18 cellular contexts compared by ENCODE assay signal in the genomic region with DNA sequence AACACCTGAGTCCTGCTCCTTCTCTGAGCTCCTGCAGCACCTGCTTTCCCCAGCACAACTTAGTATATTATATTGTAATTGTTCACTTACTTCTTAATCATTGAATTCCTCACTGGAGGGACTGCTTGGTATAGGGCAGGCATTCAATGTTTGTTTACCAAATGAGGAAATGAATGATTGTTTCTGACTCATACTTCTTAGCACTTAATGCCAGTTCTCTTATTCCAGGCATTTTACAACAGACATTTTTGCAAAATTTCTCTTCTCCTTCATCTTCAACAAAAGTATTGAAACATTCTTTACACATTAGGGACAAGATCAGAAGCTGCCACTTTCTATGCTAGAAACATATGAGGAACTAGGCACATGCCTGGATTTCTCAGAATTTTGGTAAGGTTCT.
DNase-seq lines count a peak whose midpoint lies in the region; ATAC-seq and TF ChIP-seq lines count a peak whose summit lies in the region.
"Had no signal": no experiment of that assay in that cellular context is flagged by ENCODE, and none has a peak within 500 bp of the region (broad histone marks: within the 10 kb centered on the region; RNA-seq: fewer than 3 reads in every experiment).

No MANE protein-coding gene starts in this region.

- H3K36me3 ChIP-seq in MG63 = no peaks in the 10 kb centered on the region
- H3K36me3 ChIP-seq: BLaER1 treated with 17β-estradiol and CSF1 and Interleukin-3, amounts not matched to agents 10 nM and 100 nM; colonic mucosa; stomach had no signal

- no peaks in the 10 kb centered on the region for H3K9me3 ChIP-seq in MG63
- H3K9me3 ChIP-seq: BLaER1 treated with 17β-estradiol and CSF1 and Interleukin-3, amounts not matched to agents 10 nM and 100 nM; colonic mucosa; stomach had no signal

- no peak for ATAC-seq in GM18873 (IDR thresholded peaks at IDR 0.05; ENCODE audit: low FRiP score, unreplicated experiment)
- ATAC-seq in HG03439 (IDR thresholded peaks at IDR 0.05; ENCODE audit: unreplicated experiment) = no peak
- ATAC-seq: activated CD8-positive, alpha-beta memory T cell treated with anti-CD3 and anti-CD28 coated beads, Interleukin-2, amount 10 ng/mL, durations not matched to agents 7 days and 5 days; sciatic nerve had no signal

- CTCF ChIA-PET in activated CD4-positive, alpha-beta memory T cell treated with anti-CD3 and anti-CD28 coated beads, Interleukin-2, amount 10 ng/mL, durations not matched to agents 7 days and 5 days (lab: Charles Lee) = no interaction called here

- H3K4me3 ChIP-seq in MG63 = no peak overlapping the region
- no peak overlapping the region for H3K4me3 ChIP-seq in cardiac fibroblast (replicated peaks in 1 of 2; ENCODE audit: low read depth in 2 of 2, low read length in 2 of 2)
- H3K4me3 ChIP-seq: BLaER1 treated with 17β-estradiol and CSF1 and Interleukin-3, amounts not matched to agents 10 nM and 100 nM; colonic mucosa; stomach had no signal

- H3K36me3 Mint-ChIP-seq in activated CD4-positive, alpha-beta memory T cell treated with anti-CD3 and anti-CD28 coated beads, Interleukin-2, amount 10 ng/mL, durations not matched to agents 7 days and 5 days (ENCODE audit: low read depth) = no peaks in the 10 kb centered on the region
- H3K36me3 Mint-ChIP-seq: activated CD8-positive, alpha-beta memory T cell treated with anti-CD3 and anti-CD28 coated beads, Interleukin-2, amount 10 ng/mL, durations not matched to agents 7 days and 5 days; activated naive CD4-positive, alpha-beta T cell treated with anti-CD3 and anti-CD28 coated beads, Interleukin-2, amount 50 U/mL, for 24 hours; IgD-negative memory B cell; naive B cell had no signal

- DNase-seq in DMS53 (lab: John Stamatoyannopoulos, UW) (peak; percentile 48), MG63 (peak; percentile 4), cardiac fibroblast (ENCODE audit: low read depth in 2 of 2) (peak; percentile 58 to 75), lung microvascular endothelial cell (ENCODE audit: low read depth in 2 of 2) (peak; percentile 29 to 83), SKM-1 treated with dmso at 0.1 percent for 144 hours (lab: John Stamatoyannopoulos, UW; ENCODE audit: unreplicated experiment) (no peak)
- DNase-seq in activated CD4-positive, alpha-beta memory T cell treated with anti-CD3 and anti-CD28 coated beads, Interleukin-2, amount 10 ng/mL, durations not matched to agents 7 days and 5 days = no peak
- DNase-seq: activated CD8-positive, alpha-beta memory T cell treated with anti-CD3 and anti-CD28 coated beads, Interleukin-2, amount 10 ng/mL, durations not matched to agents 7 days and 5 days; colonic mucosa; islet precursor cell; naive B cell; NCI-H146; stomach had no signal

- no peak for TF ChIP-seq CTCF in cardiac fibroblast (IDR thresholded peaks at IDR 0.05; ENCODE audit: low read depth, low read length)

- peaks cover 2% of the 10 kb centered on the region for H3K9me3 Mint-ChIP-seq in activated CD4-positive, alpha-beta memory T cell treated with anti-CD3 and anti-CD28 coated beads, Interleukin-2, amount 10 ng/mL, durations not matched to agents 7 days and 5 days

- no peaks in the 10 kb centered on the region for H3K4me1 Mint-ChIP-seq in activated CD4-positive, alpha-beta memory T cell treated with anti-CD3 and anti-CD28 coated beads, Interleukin-2, amount 10 ng/mL, durations not matched to agents 7 days and 5 days
- H3K4me1 Mint-ChIP-seq: activated CD8-positive, alpha-beta memory T cell treated with anti-CD3 and anti-CD28 coated beads, Interleukin-2, amount 10 ng/mL, durations not matched to agents 7 days and 5 days; activated naive CD4-positive, alpha-beta T cell treated with anti-CD3 and anti-CD28 coated beads, Interleukin-2, amount 50 U/mL, for 24 hours; IgD-negative memory B cell; naive B cell had no signal

- no peak overlapping the region for H3K27ac Mint-ChIP-seq in activated CD4-positive, alpha-beta memory T cell treated with anti-CD3 and anti-CD28 coated beads, Interleukin-2, amount 10 ng/mL, durations not matched to agents 7 days and 5 days
- H3K27ac Mint-ChIP-seq: activated CD8-positive, alpha-beta memory T cell treated with anti-CD3 and anti-CD28 coated beads, Interleukin-2, amount 10 ng/mL, durations not matched to agents 7 days and 5 days; activated naive CD4-positive, alpha-beta T cell treated with anti-CD3 and anti-CD28 coated beads, Interleukin-2, amount 50 U/mL, for 24 hours; IgD-negative memory B cell; naive B cell had no signal

- no peak overlapping the region for H3K4me3 Mint-ChIP-seq in activated CD4-positive, alpha-beta memory T cell treated with anti-CD3 and anti-CD28 coated beads, Interleukin-2, amount 10 ng/mL, durations not matched to agents 7 days and 5 days
- H3K4me3 Mint-ChIP-seq: activated CD8-positive, alpha-beta memory T cell treated with anti-CD3 and anti-CD28 coated beads, Interleukin-2, amount 10 ng/mL, durations not matched to agents 7 days and 5 days; activated naive CD4-positive, alpha-beta T cell treated with anti-CD3 and anti-CD28 coated beads, Interleukin-2, amount 50 U/mL, for 24 hours; IgD-negative memory B cell; naive B cell had no signal

- POLR2A ChIA-PET in activated CD4-positive, alpha-beta memory T cell treated with anti-CD3 and anti-CD28 coated beads, Interleukin-2, amount 10 ng/mL, durations not matched to agents 7 days and 5 days (lab: Charles Lee) = no interaction called here

- H3K27me3 ChIP-seq in MG63 = no peaks in the 10 kb centered on the region
- H3K27me3 ChIP-seq: BLaER1 treated with 17β-estradiol and CSF1 and Interleukin-3, amounts not matched to agents 10 nM and 100 nM; colonic mucosa; stomach had no signal

- H3K27me3 Mint-ChIP-seq in activated CD4-positive, alpha-beta memory T cell treated with anti-CD3 and anti-CD28 coated beads, Interleukin-2, amount 10 ng/mL, durations not matched to agents 7 days and 5 days = no peaks in the 10 kb centered on the region
- H3K27me3 Mint-ChIP-seq: activated CD8-positive, alpha-beta memory T cell treated with anti-CD3 and anti-CD28 coated beads, Interleukin-2, amount 10 ng/mL, durations not matched to agents 7 days and 5 days; activated naive CD4-positive, alpha-beta T cell treated with anti-CD3 and anti-CD28 coated beads, Interleukin-2, amount 50 U/mL, for 24 hours; IgD-negative memory B cell had no signal

Comparison
In these comparisons a context has a peak if more than half of its experiments do, and no peak if none do; other contexts are left out.
1. DNase-seq: peak in DMS53 (single experiment), MG63 (single experiment), cardiac fibroblast (2 of 2) and lung microvascular endothelial cell (2 of 2); none in SKM-1 treated with dmso at 0.1 percent for 144 hours (single experiment) and activated CD4-positive, alpha-beta memory T cell treated with anti-CD3 and anti-CD28 coated beads, Interleukin-2, amount 10 ng/mL, durations not matched to agents 7 days and 5 days (single experiment).